In the genomic region with DNA sequence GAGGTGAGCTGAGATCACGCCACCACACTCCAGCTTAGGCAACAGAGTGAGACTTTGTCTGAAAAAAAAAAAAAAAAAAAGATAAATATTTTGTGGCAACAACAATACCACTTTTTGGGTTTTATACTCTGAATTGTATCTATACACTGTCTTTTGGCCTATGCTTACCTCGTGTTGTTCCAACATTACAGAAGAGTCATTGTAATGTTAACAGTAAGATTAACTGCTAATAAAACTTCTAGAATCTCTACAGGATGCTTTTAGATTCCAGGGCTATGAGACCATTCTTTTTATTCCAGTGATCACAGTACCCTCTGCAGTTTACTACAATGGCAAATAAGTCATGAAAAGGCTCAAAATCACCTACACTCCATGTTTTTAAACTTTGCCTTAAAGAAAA, we compare ENCODE assay signal across 15 cellular contexts. TPM values are rescaled to one million over a fixed set of nuclear protein-coding genes. Genes with fewer than 3 reads are reported as not detected.
DNase-seq lines count a peak whose midpoint lies in the region; TF ChIP-seq lines count a peak whose summit lies in the region.
"Had no signal": no experiment of that assay in that cellular context is flagged by ENCODE, and none has a peak within 500 bp of the region (broad histone marks: within the 10 kb centered on the region; RNA-seq: fewer than 3 reads in every experiment).

No MANE protein-coding gene starts in this region.

- H3K36me3 ChIP-seq in esophagus muscularis mucosa = peaks cover 14 to 67% (median 32%) of the 10 kb centered on the region in 4 donors
- peaks cover 20 to 64% of the 10 kb centered on the region in 2 experiments for H3K36me3 ChIP-seq in mesenchymal stem cell (ENCODE audit: control insufficient read depth in 1 of 2, insufficient read depth in 2 of 2, low read depth in 1 of 2, low read length in 2 of 2)

- peak overlapping the region; percentile 7 for H3K9ac ChIP-seq in mesenchymal stem cell (ENCODE audit: low read length)

- H3K23ac ChIP-seq in mesenchymal stem cell (ENCODE audit: low read length in 2 of 2) = no peak overlapping the region

- H3K27ac ChIP-seq in esophagus muscularis mucosa (replicated peaks in 1 of 4) (peak overlapping the region; percentile 66 to 79 (median 70)), mesenchymal stem cell (ENCODE audit: low read length, poor library complexity, severe bottlenecking) (no peak overlapping the region)
- H3K27ac ChIP-seq: C4-2B, SJSA1 had no signal

- H3K27me3 ChIP-seq in esophagus muscularis mucosa (no peaks in the 10 kb centered on the region), mesenchymal stem cell (ENCODE audit: control insufficient read depth in 1 of 2, insufficient read depth in 1 of 2, low read length in 2 of 2) (no peaks in the 10 kb centered on the region)
- H3K27me3 ChIP-seq: SJSA1 had no signal

- H3K79me1 ChIP-seq in mesenchymal stem cell (replicated peaks; ENCODE audit: low read length, poor library complexity, severe bottlenecking) = no peaks in the 10 kb centered on the region

- intact Hi-C loops in esophagus muscularis mucosa (cut with DNase I) = no loop called here

- no peak overlapping the region for H2AK5ac ChIP-seq in mesenchymal stem cell (ENCODE audit: low read length, severe bottlenecking)

- no peak overlapping the region for H3K4me2 ChIP-seq in mesenchymal stem cell (ENCODE audit: low read length, poor library complexity, severe bottlenecking)

- no peak overlapping the region for H3K4me3 Mint-ChIP-seq in HFFc6
- no peak overlapping the region for H3K4me3 Mint-ChIP-seq in glutamatergic neuron (ENCODE audit: unreplicated experiment)

- H3K9me3 ChIP-seq in esophagus muscularis mucosa = no peaks in the 10 kb centered on the region
- H3K9me3 ChIP-seq in mesenchymal stem cell (ENCODE audit: control insufficient read depth, low read length) = no peaks in the 10 kb centered on the region
- H3K9me3 ChIP-seq: SJSA1 had no signal

- H3K4me1 ChIP-seq in esophagus muscularis mucosa (peaks cover 0 to 30% (median 25%) of the 10 kb centered on the region in 4 donors), mesenchymal stem cell (ENCODE audit: control insufficient read depth, insufficient read depth, low read depth, low read length) (no peaks in the 10 kb centered on the region)
- H3K4me1 ChIP-seq: SJSA1 had no signal

- no peak overlapping the region for H4K8ac ChIP-seq in mesenchymal stem cell (ENCODE audit: low read length)

- H4K91ac ChIP-seq in mesenchymal stem cell (ENCODE audit: low read length) = no peak overlapping the region

- H3K4me1 Mint-ChIP-seq in HFFc6 (ENCODE audit: low read depth) (peaks cover 29% of the 10 kb centered on the region), glutamatergic neuron (ENCODE audit: low read depth, unreplicated experiment) (peaks cover 3% of the 10 kb centered on the region)

- H3K9me3 Mint-ChIP-seq in HFFc6 (no peaks in the 10 kb centered on the region), glutamatergic neuron (ENCODE audit: unreplicated experiment) (no peaks in the 10 kb centered on the region)

- DNase-seq in HFFc6 (no peak), esophagus muscularis mucosa (ENCODE audit: extremely low spot score) (no peak), mesenchymal stem cell (no peak), NCI-H2029 (lab: John Stamatoyannopoulos, UW) (no peak), glutamatergic neuron (no peak)
- DNase-seq in activated CD4-positive, alpha-beta T cell treated with anti-CD3 and anti-CD28 coated beads for 48 hours = no peak
- DNase-seq in activated CD4-positive, alpha-beta T cell treated with anti-CD3 and anti-CD28 coated beads for 1 hour = no peak
- DNase-seq: ACHN, EL, GF-D8, NCI-H1694 treated with DMSO at 0.1 percent for 48 hours, NCI-H446 treated with DMSO at 0.1 percent for 48 hours, NCI-H526 treated with DMSO at 0.1 percent for 48 hours had no signal

- no peak for TF ChIP-seq POLR2A in esophagus muscularis mucosa (IDR thresholded peaks at IDR 0.05; ENCODE audit: low read depth)

- H3K18ac ChIP-seq in mesenchymal stem cell (ENCODE audit: low read depth in 1 of 2, low read length in 2 of 2) = no peak overlapping the region

- TF ChIP-seq CTCF in HFFc6 (IDR thresholded peaks at IDR 0.05) (no peak), esophagus muscularis mucosa (IDR thresholded peaks at IDR 0.05) (no peak), glutamatergic neuron (IDR thresholded peaks at IDR 0.05; ENCODE audit: partially characterized antibody, unreplicated experiment) (no peak)

- no peak for TF ChIP-seq EP300 in esophagus muscularis mucosa (IDR thresholded peaks at IDR 0.05)

- no peak overlapping the region for H2BK15ac ChIP-seq in mesenchymal stem cell (ENCODE audit: low read depth, poor library complexity, severe bottlenecking)

- no peak overlapping the region for H2AFZ ChIP-seq in mesenchymal stem cell (ENCODE audit: low read depth, low read length)

- no peak overlapping the region for H2BK120ac ChIP-seq in mesenchymal stem cell (ENCODE audit: low read depth, low read length)

- H3K4ac ChIP-seq in mesenchymal stem cell (ENCODE audit: low read depth in 1 of 2, low read length in 2 of 2) = no peak overlapping the region

- no peak overlapping the region for H3K14ac ChIP-seq in mesenchymal stem cell (ENCODE audit: low read length in 2 of 2)

- H3K4me3 ChIP-seq in esophagus muscularis mucosa (no peak overlapping the region), mesenchymal stem cell (ENCODE audit: insufficient read depth in 1 of 2, low read depth in 1 of 2, low read length in 2 of 2) (no peak overlapping the region)
- H3K4me3 ChIP-seq: SJSA1 had no signal

- H3K36me3 Mint-ChIP-seq in HFFc6 (ENCODE audit: low read depth) = peaks cover 10% of the 10 kb centered on the region
- no peaks in the 10 kb centered on the region for H3K36me3 Mint-ChIP-seq in glutamatergic neuron (ENCODE audit: unreplicated experiment)

- no peak overlapping the region for H2BK12ac ChIP-seq in mesenchymal stem cell (ENCODE audit: low read length in 2 of 2)

- 77% methylated on average over 2 of the region's 2 CpGs for WGBS in esophagus muscularis mucosa
- WGBS in mesenchymal stem cell = no CpG with 5 or more reads among the region's 2 CpGs

- H3K27me3 Mint-ChIP-seq in HFFc6 (ENCODE audit: insufficient read depth) = no peaks in the 10 kb centered on the region
- no peaks in the 10 kb centered on the region for H3K27me3 Mint-ChIP-seq in glutamatergic neuron (ENCODE audit: unreplicated experiment)

- no peak overlapping the region for H2BK5ac ChIP-seq in mesenchymal stem cell (ENCODE audit: low read depth, low read length, poor library complexity, severe bottlenecking)

- peak overlapping the region; percentile 54; the same call in 1 of the 2 replicates for H3K27ac Mint-ChIP-seq in HFFc6
- no peak overlapping the region for H3K27ac Mint-ChIP-seq in glutamatergic neuron (ENCODE audit: unreplicated experiment)

RNA-seq across cellular contexts. Expression of gene IFT81, which starts 11.6 kb away (rescaled TPM):
- 10 to 100 TPM in 5 of 6 experiments, 1 to 10 TPM in 1; 9.4 to 14.4 (median 12.8) TPM for total RNA-seq in HFFc6 (2021; fragmentation: NEBNext Ultra II Directional; extraction: Animal tissue kit (Norgen Biotek cat#: 25700))
- total RNA-seq in esophagus muscularis mucosa = 10 to 100 TPM; 15.1 to 27.4 (median 15.9) TPM
- 10.9 TPM for polyA plus RNA-seq in mesenchymal stem cell (2013, experiment 1 of 2)
- polyA plus RNA-seq in mesenchymal stem cell (2013, experiment 2 of 2) = 10.4 TPM
- 27.6 TPM for total RNA-seq in glutamatergic neuron (ENCODE audit: unreplicated experiment)
